ENCODE assay signal across 1 cellular context in the genomic region with DNA sequence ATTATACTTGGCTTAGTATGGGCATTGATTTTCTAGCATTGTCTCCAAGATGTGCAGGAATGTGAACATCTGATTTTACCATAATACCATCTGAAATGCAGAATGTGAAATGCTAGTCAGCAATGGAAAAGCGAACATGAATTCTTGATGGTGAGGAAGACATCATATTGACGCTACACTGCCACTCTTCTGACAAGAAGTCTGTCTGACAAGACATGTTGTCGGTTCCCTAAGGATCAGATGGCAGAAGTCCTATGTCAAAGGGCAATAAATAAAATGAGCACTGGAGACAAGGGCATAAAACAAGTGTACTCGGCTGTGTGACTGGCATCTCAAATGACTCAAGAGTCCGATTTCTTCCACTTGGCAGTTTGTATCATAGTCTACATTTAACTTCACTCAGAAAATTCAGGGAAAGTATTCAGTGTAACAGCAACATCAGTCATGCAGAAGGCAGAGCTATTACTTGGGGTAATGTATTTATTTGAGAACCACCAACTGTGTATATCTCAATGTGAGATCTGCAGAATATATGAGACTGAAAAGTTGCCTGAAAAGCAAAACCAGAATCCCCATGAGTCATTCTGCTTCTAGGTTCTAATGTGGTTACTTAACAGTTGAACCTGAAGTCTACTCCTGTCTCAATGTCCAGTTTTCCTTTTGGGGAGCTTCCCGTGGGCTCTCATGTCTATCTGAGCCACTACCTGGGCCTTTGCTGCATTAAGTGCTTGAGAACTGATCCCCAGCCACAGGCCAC.
TF ChIP-seq lines count a peak whose summit lies in the region.

No MANE protein-coding gene starts in this region.

TF ChIP-seq in GM12878, 131 proteins besides CTCF, POLR2A, EP300 and RAD21 (continued from another document):
- no peak for TF ChIP-seq EED (IDR thresholded peaks at IDR 0.05; ENCODE audit: low read depth)
- no peak for TF ChIP-seq ZNF622 (IDR thresholded peaks at IDR 0.05)
- no peak for TF ChIP-seq PAX8 (IDR thresholded peaks at IDR 0.05)
- TF ChIP-seq BACH1 (IDR thresholded peaks at IDR 0.05; ENCODE audit: borderline replicate concordance): no peak
- no peak for TF ChIP-seq IKZF1 (conservative IDR thresholded peaks at IDR 0.05)
- no peak for TF ChIP-seq TBL1XR1 (IDR thresholded peaks at IDR 0.05; ENCODE audit: low read depth, low read length)
- TF ChIP-seq, protein P1, sequence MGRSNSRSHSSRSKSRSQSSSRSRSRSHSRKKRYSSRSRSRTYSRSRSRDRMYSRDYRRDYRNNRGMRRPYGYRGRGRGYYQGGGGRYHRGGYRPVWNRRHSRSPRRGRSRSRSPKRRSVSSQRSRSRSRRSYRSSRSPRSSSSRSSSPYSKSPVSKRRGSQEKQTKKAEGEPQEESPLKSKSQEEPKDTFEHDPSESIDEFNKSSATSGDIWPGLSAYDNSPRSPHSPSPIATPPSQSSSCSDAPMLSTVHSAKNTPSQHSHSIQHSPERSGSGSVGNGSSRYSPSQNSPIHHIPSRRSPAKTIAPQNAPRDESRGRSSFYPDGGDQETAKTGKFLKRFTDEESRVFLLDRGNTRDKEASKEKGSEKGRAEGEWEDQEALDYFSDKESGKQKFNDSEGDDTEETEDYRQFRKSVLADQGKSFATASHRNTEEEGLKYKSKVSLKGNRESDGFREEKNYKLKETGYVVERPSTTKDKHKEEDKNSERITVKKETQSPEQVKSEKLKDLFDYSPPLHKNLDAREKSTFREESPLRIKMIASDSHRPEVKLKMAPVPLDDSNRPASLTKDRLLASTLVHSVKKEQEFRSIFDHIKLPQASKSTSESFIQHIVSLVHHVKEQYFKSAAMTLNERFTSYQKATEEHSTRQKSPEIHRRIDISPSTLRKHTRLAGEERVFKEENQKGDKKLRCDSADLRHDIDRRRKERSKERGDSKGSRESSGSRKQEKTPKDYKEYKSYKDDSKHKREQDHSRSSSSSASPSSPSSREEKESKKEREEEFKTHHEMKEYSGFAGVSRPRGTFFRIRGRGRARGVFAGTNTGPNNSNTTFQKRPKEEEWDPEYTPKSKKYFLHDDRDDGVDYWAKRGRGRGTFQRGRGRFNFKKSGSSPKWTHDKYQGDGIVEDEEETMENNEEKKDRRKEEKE (IDR thresholded peaks at IDR 0.05): no peak
